Comparison of ENCODE assay signal across 1 cellular context in the genomic region with DNA sequence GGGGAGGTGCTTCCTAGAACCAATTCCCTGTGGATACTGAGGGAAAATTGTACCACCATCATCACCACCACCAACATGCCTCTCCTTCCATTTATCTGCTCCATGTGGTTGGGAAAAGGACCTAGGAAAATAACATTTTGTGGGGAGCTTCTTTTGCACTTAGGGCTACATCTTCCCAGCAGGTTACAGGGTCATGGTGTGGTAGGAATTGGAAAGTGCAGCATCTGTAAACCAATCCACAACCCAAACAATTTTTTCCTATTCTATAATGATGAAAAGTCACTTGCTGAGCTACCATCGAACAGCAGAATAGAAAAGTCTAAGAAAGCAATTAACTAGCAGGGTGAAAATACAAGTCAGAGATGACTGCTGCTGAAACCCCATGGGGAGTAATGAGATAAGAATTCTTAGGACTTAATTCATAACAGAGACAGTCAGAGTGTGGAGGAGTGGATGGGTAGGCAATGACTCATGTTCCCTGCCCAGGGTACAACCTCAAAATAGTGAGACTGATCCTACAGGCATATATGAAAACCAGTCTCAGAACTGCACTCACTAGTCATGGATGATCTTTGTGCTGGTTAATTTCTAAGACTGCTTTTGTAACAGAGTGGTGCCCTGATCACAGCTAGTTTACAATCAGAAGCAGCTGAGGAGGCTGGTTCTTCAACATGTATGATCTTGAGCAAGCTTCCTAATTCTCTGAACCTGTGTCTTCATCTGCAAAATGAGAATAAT.
TF ChIP-seq lines count a peak whose summit lies in the region.

No MANE protein-coding gene starts in this region.

TF ChIP-seq in HEK293, 187 proteins besides CTCF, POLR2A, EP300 and RAD21 (continued from another document):
- TF ChIP-seq, protein P1, sequence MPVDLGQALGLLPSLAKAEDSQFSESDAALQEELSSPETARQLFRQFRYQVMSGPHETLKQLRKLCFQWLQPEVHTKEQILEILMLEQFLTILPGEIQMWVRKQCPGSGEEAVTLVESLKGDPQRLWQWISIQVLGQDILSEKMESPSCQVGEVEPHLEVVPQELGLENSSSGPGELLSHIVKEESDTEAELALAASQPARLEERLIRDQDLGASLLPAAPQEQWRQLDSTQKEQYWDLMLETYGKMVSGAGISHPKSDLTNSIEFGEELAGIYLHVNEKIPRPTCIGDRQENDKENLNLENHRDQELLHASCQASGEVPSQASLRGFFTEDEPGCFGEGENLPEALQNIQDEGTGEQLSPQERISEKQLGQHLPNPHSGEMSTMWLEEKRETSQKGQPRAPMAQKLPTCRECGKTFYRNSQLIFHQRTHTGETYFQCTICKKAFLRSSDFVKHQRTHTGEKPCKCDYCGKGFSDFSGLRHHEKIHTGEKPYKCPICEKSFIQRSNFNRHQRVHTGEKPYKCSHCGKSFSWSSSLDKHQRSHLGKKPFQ (tag by site-specific recombination; IDR thresholded peaks at IDR 0.05): no peak
- TF ChIP-seq ZNF600 (tag by site-specific recombination; IDR thresholded peaks at IDR 0.05) (0 out of 2 replicates have a peak, but pooled peaks have one; percentile 29), GLIS1 (tag by site-specific recombination; IDR thresholded peaks at IDR 0.05) (peak; percentile 46), HIC1 (tag by site-specific recombination; IDR thresholded peaks at IDR 0.05) (0 out of 2 replicates have a peak, but pooled peaks have one; percentile 26), ZNF140 (tag by site-specific recombination; IDR thresholded peaks at IDR 0.05) (no peak), ZNF2 (tag by site-specific recombination; IDR thresholded peaks at IDR 0.05) (no peak), SP7 (tag by site-specific recombination; IDR thresholded peaks at IDR 0.05) (no peak), ZNF514 (tag by site-specific recombination; IDR thresholded peaks at IDR 0.05) (no peak), ZNF777 (tag by site-specific recombination; IDR thresholded peaks at IDR 0.05; ENCODE audit: borderline replicate concordance) (no peak), OSR2 (tag by site-specific recombination; IDR thresholded peaks at IDR 0.05) (no peak), ZNF138 (tag by site-specific recombination; IDR thresholded peaks at IDR 0.05; ENCODE audit: borderline replicate concordance) (no peak), ZNF560 (tag by site-specific recombination; IDR thresholded peaks at IDR 0.05; ENCODE audit: borderline replicate concordance) (no peak), ZNF843 (tag by site-specific recombination; IDR thresholded peaks at IDR 0.05) (no peak), ZNF23 (tag by site-specific recombination; IDR thresholded peaks at IDR 0.05; ENCODE audit: borderline replicate concordance) (no peak), ZBTB17 (tag by site-specific recombination; IDR thresholded peaks at IDR 0.05) (peak; percentile 16; the same call in 1 of the 2 replicates), PRDM6 (tag by site-specific recombination; IDR thresholded peaks at IDR 0.05) (0 out of 2 replicates have a peak, but pooled peaks have one; percentile 18), ZNF558 (tag by site-specific recombination; IDR thresholded peaks at IDR 0.05) (no peak), PRDM1 (tag by site-specific recombination; IDR thresholded peaks at IDR 0.05) (peak; percentile 79), SP3 (tag by site-specific recombination; IDR thresholded peaks at IDR 0.05) (no peak), ZIC2 (tag by site-specific recombination; IDR thresholded peaks at IDR 0.05) (peak; percentile 43; the same call in 1 of the 2 replicates), ZNF248 (tag by site-specific recombination; IDR thresholded peaks at IDR 0.05) (no peak), ZNF692 (tag by site-specific recombination; IDR thresholded peaks at IDR 0.05) (no peak), ZFP37 (tag by site-specific recombination; IDR thresholded peaks at IDR 0.05) (0 out of 2 replicates have a peak, but pooled peaks have one; percentile 25), ZNF449 (tag by site-specific recombination; IDR thresholded peaks at IDR 0.05) (no peak), ZNF664 (tag by site-specific recombination; IDR thresholded peaks at IDR 0.05) (no peak), ZNF660 (tag by site-specific recombination; IDR thresholded peaks at IDR 0.05) (peak; percentile 81)
TF ChIP-seq in HEK293: peak in this region for 9.
